Comparison of ENCODE assay signal across 1 cellular context in genomic region chr1:113930499-113931161, GRCh38.
TF ChIP-seq lines count a peak whose summit lies in the region.

No MANE protein-coding gene starts in this region.

TF ChIP-seq in GM23338, 12 proteins besides CTCF, POLR2A, EP300 and RAD21 (continued from another document):
- TF ChIP-seq, protein P1, sequence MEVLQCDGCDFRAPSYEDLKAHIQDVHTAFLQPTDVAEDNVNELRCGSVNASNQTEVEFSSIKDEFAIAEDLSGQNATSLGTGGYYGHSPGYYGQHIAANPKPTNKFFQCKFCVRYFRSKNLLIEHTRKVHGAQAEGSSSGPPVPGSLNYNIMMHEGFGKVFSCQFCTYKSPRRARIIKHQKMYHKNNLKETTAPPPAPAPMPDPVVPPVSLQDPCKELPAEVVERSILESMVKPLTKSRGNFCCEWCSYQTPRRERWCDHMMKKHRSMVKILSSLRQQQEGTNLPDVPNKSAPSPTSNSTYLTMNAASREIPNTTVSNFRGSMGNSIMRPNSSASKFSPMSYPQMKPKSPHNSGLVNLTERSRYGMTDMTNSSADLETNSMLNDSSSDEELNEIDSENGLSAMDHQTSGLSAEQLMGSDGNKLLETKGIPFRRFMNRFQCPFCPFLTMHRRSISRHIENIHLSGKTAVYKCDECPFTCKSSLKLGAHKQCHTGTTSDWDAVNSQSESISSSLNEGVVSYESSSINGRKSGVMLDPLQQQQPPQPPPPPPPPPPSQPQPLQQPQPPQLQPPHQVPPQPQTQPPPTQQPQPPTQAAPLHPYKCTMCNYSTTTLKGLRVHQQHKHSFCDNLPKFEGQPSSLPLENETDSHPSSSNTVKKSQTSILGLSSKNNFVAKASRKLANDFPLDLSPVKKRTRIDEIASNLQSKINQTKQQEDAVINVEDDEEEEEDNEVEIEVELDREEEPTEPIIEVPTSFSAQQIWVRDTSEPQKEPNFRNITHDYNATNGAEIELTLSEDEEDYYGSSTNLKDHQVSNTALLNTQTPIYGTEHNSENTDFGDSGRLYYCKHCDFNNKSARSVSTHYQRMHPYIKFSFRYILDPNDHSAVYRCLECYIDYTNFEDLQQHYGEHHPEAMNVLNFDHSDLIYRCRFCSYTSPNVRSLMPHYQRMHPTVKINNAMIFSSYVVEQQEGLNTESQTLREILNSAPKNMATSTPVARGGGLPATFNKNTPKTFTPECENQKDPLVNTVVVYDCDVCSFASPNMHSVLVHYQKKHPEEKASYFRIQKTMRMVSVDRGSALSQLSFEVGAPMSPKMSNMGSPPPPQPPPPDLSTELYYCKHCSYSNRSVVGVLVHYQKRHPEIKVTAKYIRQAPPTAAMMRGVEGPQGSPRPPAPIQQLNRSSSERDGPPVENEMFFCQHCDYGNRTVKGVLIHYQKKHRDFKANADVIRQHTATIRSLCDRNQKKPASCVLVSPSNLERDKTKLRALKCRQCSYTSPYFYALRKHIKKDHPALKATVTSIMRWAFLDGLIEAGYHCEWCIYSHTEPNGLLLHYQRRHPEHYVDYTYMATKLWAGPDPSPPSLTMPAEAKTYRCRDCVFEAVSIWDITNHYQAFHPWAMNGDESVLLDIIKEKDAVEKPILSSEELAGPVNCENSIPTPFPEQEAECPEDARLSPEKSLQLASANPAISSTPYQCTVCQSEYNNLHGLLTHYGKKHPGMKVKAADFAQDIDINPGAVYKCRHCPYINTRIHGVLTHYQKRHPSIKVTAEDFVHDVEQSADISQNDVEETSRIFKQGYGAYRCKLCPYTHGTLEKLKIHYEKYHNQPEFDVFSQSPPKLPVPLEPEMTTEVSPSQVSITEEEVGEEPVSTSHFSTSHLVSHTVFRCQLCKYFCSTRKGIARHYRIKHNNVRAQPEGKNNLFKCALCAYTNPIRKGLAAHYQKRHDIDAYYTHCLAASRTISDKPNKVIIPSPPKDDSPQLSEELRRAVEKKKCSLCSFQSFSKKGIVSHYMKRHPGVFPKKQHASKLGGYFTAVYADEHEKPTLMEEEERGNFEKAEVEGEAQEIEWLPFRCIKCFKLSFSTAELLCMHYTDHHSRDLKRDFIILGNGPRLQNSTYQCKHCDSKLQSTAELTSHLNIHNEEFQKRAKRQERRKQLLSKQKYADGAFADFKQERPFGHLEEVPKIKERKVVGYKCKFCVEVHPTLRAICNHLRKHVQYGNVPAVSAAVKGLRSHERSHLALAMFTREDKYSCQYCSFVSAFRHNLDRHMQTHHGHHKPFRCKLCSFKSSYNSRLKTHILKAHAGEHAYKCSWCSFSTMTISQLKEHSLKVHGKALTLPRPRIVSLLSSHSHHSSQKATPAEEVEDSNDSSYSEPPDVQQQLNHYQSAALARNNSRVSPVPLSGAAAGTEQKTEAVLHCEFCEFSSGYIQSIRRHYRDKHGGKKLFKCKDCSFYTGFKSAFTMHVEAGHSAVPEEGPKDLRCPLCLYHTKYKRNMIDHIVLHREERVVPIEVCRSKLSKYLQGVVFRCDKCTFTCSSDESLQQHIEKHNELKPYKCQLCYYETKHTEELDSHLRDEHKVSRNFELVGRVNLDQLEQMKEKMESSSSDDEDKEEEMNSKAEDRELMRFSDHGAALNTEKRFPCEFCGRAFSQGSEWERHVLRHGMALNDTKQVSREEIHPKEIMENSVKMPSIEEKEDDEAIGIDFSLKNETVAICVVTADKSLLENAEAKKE (CRISPR knock-in tag; IDR thresholded peaks at IDR 0.05) = no peak
- no peak for TF ChIP-seq EZH2 (IDR thresholded peaks at IDR 0.05; ENCODE audit: low read depth, unreplicated experiment)
- no peak for TF ChIP-seq REST (IDR thresholded peaks at IDR 0.05; ENCODE audit: unreplicated experiment)
- no peak for TF ChIP-seq CREB1 (CRISPR knock-in tag; IDR thresholded peaks at IDR 0.05; ENCODE audit: low read depth)
- TF ChIP-seq ZNF331 (CRISPR knock-in tag; IDR thresholded peaks at IDR 0.05; ENCODE audit: low read depth) = no peak
- TF ChIP-seq ZNF114 (CRISPR knock-in tag; IDR thresholded peaks at IDR 0.05) = no peak
- no peak for TF ChIP-seq EZH2phosphoT487 (IDR thresholded peaks at IDR 0.05; ENCODE audit: unreplicated experiment)
- TF ChIP-seq NANOG (IDR thresholded peaks at IDR 0.05; ENCODE audit: borderline replicate concordance) = no peak
- TF ChIP-seq, protein P2, sequence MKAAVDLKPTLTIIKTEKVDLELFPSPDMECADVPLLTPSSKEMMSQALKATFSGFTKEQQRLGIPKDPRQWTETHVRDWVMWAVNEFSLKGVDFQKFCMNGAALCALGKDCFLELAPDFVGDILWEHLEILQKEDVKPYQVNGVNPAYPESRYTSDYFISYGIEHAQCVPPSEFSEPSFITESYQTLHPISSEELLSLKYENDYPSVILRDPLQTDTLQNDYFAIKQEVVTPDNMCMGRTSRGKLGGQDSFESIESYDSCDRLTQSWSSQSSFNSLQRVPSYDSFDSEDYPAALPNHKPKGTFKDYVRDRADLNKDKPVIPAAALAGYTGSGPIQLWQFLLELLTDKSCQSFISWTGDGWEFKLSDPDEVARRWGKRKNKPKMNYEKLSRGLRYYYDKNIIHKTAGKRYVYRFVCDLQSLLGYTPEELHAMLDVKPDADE (IDR thresholded peaks at IDR 0.05) = no peak
